12 cellular contexts compared by ENCODE assay signal in the genomic region with DNA sequence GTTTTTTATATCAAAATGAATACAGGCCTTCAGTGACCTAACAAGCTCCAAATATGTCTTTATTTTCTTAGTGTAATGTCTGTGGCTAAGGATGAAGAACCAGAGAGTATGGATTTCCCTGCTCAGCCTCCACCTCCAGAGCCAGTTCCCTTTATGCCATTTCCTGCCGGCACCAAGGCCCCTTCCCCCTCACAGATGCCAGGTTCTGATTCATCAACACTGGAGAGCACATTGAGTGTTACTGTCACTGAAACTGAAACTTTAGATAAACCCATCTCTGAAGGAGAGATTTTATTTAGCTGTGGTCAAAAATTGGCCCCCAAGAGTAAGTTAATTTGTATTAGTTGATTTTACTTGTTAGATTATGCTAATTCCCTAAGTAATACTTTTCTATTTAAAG.
A peak's percentile ranks its signal among the peaks of the same experiment; 100 is the strongest.
DNase-seq lines count a peak whose midpoint lies in the region; ATAC-seq, FAIRE-seq and TF ChIP-seq lines count a peak whose summit lies in the region.
"Had no signal": no experiment of that assay in that cellular context is flagged by ENCODE, and none has a peak within 500 bp of the region (broad histone marks: within the 10 kb centered on the region; RNA-seq: fewer than 3 reads in every experiment).

No MANE protein-coding gene starts in this region.

- H3K36me3 ChIP-seq in osteoblast (ENCODE audit: insufficient read depth, low read length) (peaks cover 9% of the 10 kb centered on the region), small intestine (ENCODE audit: control insufficient read depth in 2 of 2, insufficient read depth in 2 of 2, low read length in 2 of 2) (peaks cover 2 to 5% of the 10 kb centered on the region in 2 donors)

- no peaks in the 10 kb centered on the region for H3K9me3 Mint-ChIP-seq in activated T-cell treated with anti-CD3 and anti-CD28 coated beads, Interleukin-2, amount 50 U/mL, for 24 hours
- H3K9me3 Mint-ChIP-seq: activated naive CD8-positive, alpha-beta T cell treated with anti-CD3 and anti-CD28 coated beads, Interleukin-2, amount 10 ng/mL, durations not matched to agents 7 days and 5 days had no signal

- no peak overlapping the region for H3K4me3 Mint-ChIP-seq in activated T-cell treated with anti-CD3 and anti-CD28 coated beads, Interleukin-2, amount 50 U/mL, for 24 hours
- H3K4me3 Mint-ChIP-seq: activated naive CD8-positive, alpha-beta T cell treated with anti-CD3 and anti-CD28 coated beads, Interleukin-2, amount 10 ng/mL, durations not matched to agents 7 days and 5 days had no signal

- DNase-seq in activated T-cell treated with anti-CD3 and anti-CD28 coated beads, Interleukin-2, amount 50 U/mL, for 24 hours, result no peak
- DNase-seq in activated T-cell treated with anti-CD3 and anti-CD28 coated beads, Interleukin-2, amount 50 U/mL, for 1 hour, result no peak
- DNase-seq in HT1080 (ENCODE audit: low read depth) (peak; percentile 82), amniotic epithelial cell (ENCODE audit: low read depth) (peak; percentile 37), osteoblast (ENCODE audit: insufficient read length, low spot score, missing footprints) (peak; percentile 53), DMS153 treated with DMSO at 0.1 percent for 48 hours (lab: John Stamatoyannopoulos, UW; ENCODE audit: unreplicated experiment) (no peak), small intestine (no peak)
- DNase-seq: activated naive CD8-positive, alpha-beta T cell treated with anti-CD3 and anti-CD28 coated beads, Interleukin-2, amount 10 ng/mL, durations not matched to agents 7 days and 5 days; substantia nigra had no signal

- peaks cover 45% of the 10 kb centered on the region for H3K36me3 Mint-ChIP-seq in activated T-cell treated with anti-CD3 and anti-CD28 coated beads, Interleukin-2, amount 50 U/mL, for 24 hours (ENCODE audit: low read depth)

- no peaks in the 10 kb centered on the region for H4K20me1 ChIP-seq in osteoblast (ENCODE audit: insufficient read depth, low read length)

- ATAC-seq in GM19324 (IDR thresholded peaks at IDR 0.05; ENCODE audit: low FRiP score, unreplicated experiment), result no peak
- ATAC-seq: sciatic nerve had no signal

- peak overlapping the region; percentile 54 for H3K27ac ChIP-seq in osteoblast (ENCODE audit: low read depth, low read length)
- H3K27ac ChIP-seq in small intestine (ENCODE audit: low read depth in 1 of 2, low read length in 1 of 2), result no peak overlapping the region

- peaks cover 19% of the 10 kb centered on the region for H3K4me1 ChIP-seq in osteoblast (ENCODE audit: insufficient read depth, low read length)
- no peaks in the 10 kb centered on the region for H3K4me1 ChIP-seq in small intestine (ENCODE audit: control insufficient read depth in 2 of 2, insufficient read depth in 1 of 2, low read depth in 1 of 2, low read length in 1 of 2)

- TF ChIP-seq CTCF in osteoblast (IDR thresholded peaks at IDR 0.05; ENCODE audit: extremely low read depth, low read depth, low read length), result no peak

- H3K4me3 ChIP-seq in osteoblast (ENCODE audit: insufficient read depth, low read length) (no peak overlapping the region), small intestine (ENCODE audit: low read depth in 1 of 2, low read length in 2 of 2) (no peak overlapping the region)

- H3K4me1 Mint-ChIP-seq in activated T-cell treated with anti-CD3 and anti-CD28 coated beads, Interleukin-2, amount 50 U/mL, for 24 hours (ENCODE audit: low read depth), result peaks cover 9% of the 10 kb centered on the region

- no peaks in the 10 kb centered on the region for H3K9me3 ChIP-seq in osteoblast (ENCODE audit: low read depth, low read length)
- H3K9me3 ChIP-seq in small intestine (ENCODE audit: control insufficient read depth, low read depth), result no peaks in the 10 kb centered on the region

- H3K4me2 ChIP-seq in osteoblast (ENCODE audit: insufficient read depth, low read length), result peak overlapping the region; percentile 62

- H2AFZ ChIP-seq in osteoblast (ENCODE audit: low read length), result peak overlapping the region; percentile 70

- no peak for FAIRE-seq in small intestine (lab: Jason Lieb, UNC)
- FAIRE-seq: islet of Langerhans had no signal

- H3K27me3 Mint-ChIP-seq in activated T-cell treated with anti-CD3 and anti-CD28 coated beads, Interleukin-2, amount 50 U/mL, for 24 hours, result no peaks in the 10 kb centered on the region
- H3K27me3 Mint-ChIP-seq: activated naive CD8-positive, alpha-beta T cell treated with anti-CD3 and anti-CD28 coated beads, Interleukin-2, amount 10 ng/mL, durations not matched to agents 7 days and 5 days had no signal

- H3K79me2 ChIP-seq in osteoblast (ENCODE audit: insufficient read depth, low read length), result no peaks in the 10 kb centered on the region

- 60 to 85% (median 67%) methylated on average over 1 of the region's 1 CpG for WGBS in small intestine, 3 donors

- H3K27me3 ChIP-seq in osteoblast (ENCODE audit: insufficient read depth, low read length) (no peaks in the 10 kb centered on the region), small intestine (ENCODE audit: control insufficient read depth in 2 of 2, insufficient read depth in 2 of 2, low read length in 2 of 2) (no peaks in the 10 kb centered on the region)

- H3K27ac Mint-ChIP-seq in activated T-cell treated with anti-CD3 and anti-CD28 coated beads, Interleukin-2, amount 50 U/mL, for 24 hours, result peak overlapping the region; percentile 82
- H3K27ac Mint-ChIP-seq: activated naive CD8-positive, alpha-beta T cell treated with anti-CD3 and anti-CD28 coated beads, Interleukin-2, amount 10 ng/mL, durations not matched to agents 7 days and 5 days had no signal

Comparison
In these comparisons a context has a peak if more than half of its experiments do, and no peak if none do; other contexts are left out.
1. DNase-seq: peak in HT1080 (single experiment), amniotic epithelial cell (single experiment) and osteoblast (single experiment); none in activated T-cell treated with anti-CD3 and anti-CD28 coated beads, Interleukin-2, amount 50 U/mL, for 24 hours (single experiment), activated T-cell treated with anti-CD3 and anti-CD28 coated beads, Interleukin-2, amount 50 U/mL, for 1 hour (single experiment), DMS153 treated with DMSO at 0.1 percent for 48 hours (single experiment) and small intestine (single experiment).